Comparison of ENCODE assay signal across 18 cellular contexts in genomic region chr7:99576251-99576650, GRCh38. TPM values are rescaled to one million over a fixed set of nuclear protein-coding genes. Genes with fewer than 3 reads are reported as not detected.
"Had no signal": no experiment of that assay in that cellular context is flagged by ENCODE, and none has a peak within 500 bp of the region (broad histone marks: within the 10 kb centered on the region; RNA-seq: fewer than 3 reads in every experiment).

No MANE protein-coding gene starts in this region.

- DNase-seq: cerebellar nuclear complex; esophagus squamous epithelium; left colon; midbrain; sigmoid colon; stimulated activated CD4-positive, alpha-beta T cell treated with anti-CD3 and anti-CD28 coated beads, Interleukin-2, amount 100 ng/mL, for 24 hours; stimulated activated CD4-positive, alpha-beta T cell treated with anti-CD3 and anti-CD28 coated beads, Interleukin-4, amount 100 ng/mL, for 4 hours; stimulated activated naive B cell treated with anti-CD40 and anti-IgM and Interleukin-4, amounts not matched to agents 10 μg/mL and 1 μg/mL and 100 μg/mL, for 72 hours; stomach; substantia nigra; uterus had no signal

- H3K27me3 Mint-ChIP-seq: stimulated activated naive B cell treated with anti-CD40 and anti-IgM and Interleukin-4, amounts not matched to agents 10 μg/mL and 1 μg/mL and 100 μg/mL, for 72 hours; type B pancreatic cell had no signal

- H3K9me3 Mint-ChIP-seq: dendritic cell treated with granulocyte-macrophage colony-stimulating factor and Interleukin-4, amounts not matched to agents 40 ng/mL and 50 ng/mL, for 4 days; nephron; stimulated activated naive B cell treated with anti-CD40 and anti-IgM and Interleukin-4, amounts not matched to agents 10 μg/mL and 1 μg/mL and 100 μg/mL, for 72 hours; type B pancreatic cell had no signal

- H3K36me3 ChIP-seq: uterus had no signal

- H3K27ac ChIP-seq: esophagus squamous epithelium, sigmoid colon, skin epidermis, stomach, thoracic aorta, uterus had no signal

- H3K9me3 ChIP-seq: esophagus squamous epithelium, right atrium auricular region, sigmoid colon, stomach, thoracic aorta, uterus had no signal

- ATAC-seq: left colon; stimulated activated naive B cell treated with anti-CD40 and anti-IgM and Interleukin-4, amounts not matched to agents 10 μg/mL and 1 μg/mL and 100 μg/mL, for 72 hours had no signal

- H3K27ac Mint-ChIP-seq: dendritic cell treated with granulocyte-macrophage colony-stimulating factor and Interleukin-4, amounts not matched to agents 40 ng/mL and 50 ng/mL, for 4 days; nephron; stimulated activated naive B cell treated with anti-CD40 and anti-IgM and Interleukin-4, amounts not matched to agents 10 μg/mL and 1 μg/mL and 100 μg/mL, for 72 hours; type B pancreatic cell had no signal

- H3K4me3 Mint-ChIP-seq: dendritic cell treated with granulocyte-macrophage colony-stimulating factor and Interleukin-4, amounts not matched to agents 40 ng/mL and 50 ng/mL, for 4 days; nephron; stimulated activated naive B cell treated with anti-CD40 and anti-IgM and Interleukin-4, amounts not matched to agents 10 μg/mL and 1 μg/mL and 100 μg/mL, for 72 hours; type B pancreatic cell had no signal

- H3K4me1 Mint-ChIP-seq: nephron had no signal

- H3K4me3 ChIP-seq: esophagus squamous epithelium, right atrium auricular region, sigmoid colon, skin epidermis, stomach, thoracic aorta, uterus had no signal

- H3K27me3 ChIP-seq: esophagus squamous epithelium, right atrium auricular region, sigmoid colon, uterus had no signal

- H3K4me1 ChIP-seq: uterus had no signal

RNA-seq across cellular contexts. Expression of gene TMEM225B, which starts 21.8 kb away (rescaled TPM):
- total RNA-seq: kidney epithelial cell, right atrium auricular region had no signal
